Comparison of ENCODE assay signal across 8 cellular contexts in the genomic region with DNA sequence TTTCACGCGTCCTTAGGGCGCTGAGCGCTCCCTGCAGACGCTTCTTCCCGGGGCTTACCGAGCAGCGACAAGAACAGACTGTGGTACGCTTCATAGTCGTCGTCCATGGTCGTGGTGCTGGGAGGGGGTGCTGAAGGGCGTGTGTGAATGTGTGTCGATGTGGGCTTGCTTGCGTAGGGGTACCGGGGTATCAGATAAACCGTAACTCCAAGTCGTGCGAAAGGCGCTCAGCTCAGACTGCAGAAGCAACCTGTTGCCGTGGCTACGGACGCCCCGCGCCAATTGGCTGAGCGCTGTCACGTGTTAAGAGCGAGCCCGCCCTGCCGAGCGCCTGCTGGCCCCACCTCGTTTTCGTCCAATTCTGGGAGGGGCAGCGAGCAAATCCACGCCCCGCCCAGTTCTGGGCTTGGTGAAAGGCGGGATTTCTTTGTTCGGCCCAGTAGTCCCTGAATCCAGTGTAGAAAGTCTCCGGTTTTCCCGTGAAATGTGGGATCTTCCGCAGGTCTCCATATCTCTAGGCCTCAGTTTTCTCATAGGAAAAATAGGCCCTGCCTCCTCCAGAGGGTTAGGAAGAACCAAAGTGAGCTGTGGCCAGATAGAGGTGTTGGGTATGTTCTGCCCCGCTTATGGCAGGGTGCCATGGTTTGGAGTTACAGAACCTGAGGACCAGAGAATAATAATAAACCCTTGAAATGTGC. TPM values are rescaled to one million over a fixed set of nuclear protein-coding genes. Genes with fewer than 3 reads are reported as not detected.
DNase-seq lines count a peak whose midpoint lies in the region; ATAC-seq and TF ChIP-seq lines count a peak whose summit lies in the region.

A gene (minus strand): TSS at position 255 of the 698 bp plus-strand sequence. CDS start 148 bp downstream, at position 107.

- CTCF ChIA-PET in OCI-LY7 (lab: Charles Lee; ENCODE audit: unreplicated experiment) = no interaction called here

- H3K4me1 ChIP-seq in OCI-LY7 (ENCODE audit: insufficient read depth, low read length, poor library complexity, severe bottlenecking) (peaks cover 33% of the 10 kb centered on the region), esophagus squamous epithelium (peaks cover 11 to 21% (median 15%) of the 10 kb centered on the region in 3 donors)

- DNase-seq in C1 segment of cervical spinal cord (lab: John Stamatoyannopoulos, UW) = peak; percentile 60 to 92 (median 88)
- peak; percentile 70 for DNase-seq in OCI-LY7 (ENCODE audit: low spot score)
- peak; percentile 88 for DNase-seq in activated T-helper 1 cell treated with anti-CD3 and anti-CD28 coated beads, Interleukin-12 subunit alpha, Interleukin-12 subunit beta, Interleukin-2, Interleukin-4 antibody, amounts not matched to agents 30 ng/mL and 10 ng/mL and 1 ng/mL, durations not matched to agents 14 hours and 24 hours and 36 hours (ENCODE audit: low spot score)
- peak; percentile 49 for DNase-seq in esophagus squamous epithelium (lab: John Stamatoyannopoulos, UW)
- peak; percentile 92 for DNase-seq in myocyte (ENCODE audit: low read depth)
- DNase-seq in stimulated activated CD8-positive, alpha-beta memory T cell treated with anti-CD3 and anti-CD28 coated beads, Interleukin-4, amount 100 ng/mL, for 48 hours = peak; percentile 93

- intact Hi-C loops in OCI-LY7 (cut with micrococcal nuclease; ENCODE audit: unreplicated experiment) = no loop called here
- intact Hi-C loops in activated T-helper 1 cell treated with anti-CD3 and anti-CD28 coated beads, Interleukin-12 subunit alpha, Interleukin-12 subunit beta, Interleukin-2, Interleukin-4 antibody, amounts not matched to agents 30 ng/mL and 10 ng/mL and 1 ng/mL, durations not matched to agents 14 hours and 24 hours and 36 hours (cut with micrococcal nuclease) = loop anchor here (1.0 to 2.0 kb wide), 3 partner anchors 12 to 112 kb away; a partner anchor contains a TSS
- intact Hi-C loops in esophagus squamous epithelium (cut with DNase I) = no loop called here

- no peak for TF ChIP-seq POLR2A in esophagus squamous epithelium (IDR thresholded peaks at IDR 0.05)

- POLR2A ChIA-PET in OCI-LY7 (lab: Charles Lee) = interaction anchor here (6.8 kb wide), 1 partner anchor 12 kb away, joined by 54 read pairs; a partner anchor contains a TSS

- no peak within 1 kb of the TSS for H2AFZ ChIP-seq in OCI-LY7 (ENCODE audit: low read length)

- H3K4me1 Mint-ChIP-seq in activated T-helper 1 cell treated with anti-CD3 and anti-CD28 coated beads, Interleukin-12 subunit alpha, Interleukin-12 subunit beta, Interleukin-2, Interleukin-4 antibody, amounts not matched to agents 30 ng/mL and 10 ng/mL and 1 ng/mL, durations not matched to agents 14 hours and 24 hours and 36 hours (ENCODE audit: low read depth) = peaks cover 51% of the 10 kb centered on the region

- peaks cover 4% of the 10 kb centered on the region for H3K27me3 Mint-ChIP-seq in activated T-helper 1 cell treated with anti-CD3 and anti-CD28 coated beads, Interleukin-12 subunit alpha, Interleukin-12 subunit beta, Interleukin-2, Interleukin-4 antibody, amounts not matched to agents 30 ng/mL and 10 ng/mL and 1 ng/mL, durations not matched to agents 14 hours and 24 hours and 36 hours (ENCODE audit: insufficient read depth)

- peak within 1 kb of the TSS; percentile 16 for H3K27ac ChIP-seq in OCI-LY7 (ENCODE audit: low read depth, low read length, poor library complexity, severe bottlenecking)
- peak within 1 kb of the TSS; percentile 45 to 79 (median 70) for H3K27ac ChIP-seq in esophagus squamous epithelium

- no peaks in the 10 kb centered on the region for H3K9me2 ChIP-seq in OCI-LY7 (ENCODE audit: insufficient read depth, low read length)

- H4K20me1 ChIP-seq in OCI-LY7 (ENCODE audit: insufficient read depth, low read length) = no peaks in the 10 kb centered on the region

- peak within 1 kb of the TSS; percentile 56; the same call in 1 of the 2 replicates for H3K4me2 ChIP-seq in OCI-LY7 (ENCODE audit: low read length)

- ATAC-seq in GM19395 (IDR thresholded peaks at IDR 0.05; ENCODE audit: unreplicated experiment) (peak; percentile 90), HG03565 (IDR thresholded peaks at IDR 0.05; ENCODE audit: unreplicated experiment) (peak; percentile 82)

- H3K79me2 ChIP-seq in OCI-LY7 (ENCODE audit: insufficient read depth, low read depth, low read length) = no peaks in the 10 kb centered on the region

- TF ChIP-seq CTCF in OCI-LY7 (conservative IDR thresholded peaks at IDR 0.05; ENCODE audit: low read length) = no peak
- TF ChIP-seq CTCF in esophagus squamous epithelium (IDR thresholded peaks at IDR 0.05) = peak in 1 of 6 experiments; percentile 3

- H3K36me3 ChIP-seq in OCI-LY7 (ENCODE audit: insufficient read depth, low read length) (peaks cover 67% of the 10 kb centered on the region), esophagus squamous epithelium (peaks cover 14 to 40% (median 20%) of the 10 kb centered on the region in 3 donors)

- H3K9me3 ChIP-seq in OCI-LY7 (ENCODE audit: low read length) = peaks cover 7% of the 10 kb centered on the region; the same call in 1 of the 2 replicates
- no peaks in the 10 kb centered on the region for H3K9me3 ChIP-seq in esophagus squamous epithelium

- peak within 1 kb of the TSS; percentile 69 for H3K27ac Mint-ChIP-seq in activated T-helper 1 cell treated with anti-CD3 and anti-CD28 coated beads, Interleukin-12 subunit alpha, Interleukin-12 subunit beta, Interleukin-2, Interleukin-4 antibody, amounts not matched to agents 30 ng/mL and 10 ng/mL and 1 ng/mL, durations not matched to agents 14 hours and 24 hours and 36 hours

- H3K9me3 Mint-ChIP-seq in activated T-helper 1 cell treated with anti-CD3 and anti-CD28 coated beads, Interleukin-12 subunit alpha, Interleukin-12 subunit beta, Interleukin-2, Interleukin-4 antibody, amounts not matched to agents 30 ng/mL and 10 ng/mL and 1 ng/mL, durations not matched to agents 14 hours and 24 hours and 36 hours = no peaks in the 10 kb centered on the region

- no TSS peak for BruUV-seq in OCI-LY7 (replicated peaks; lab: Mats Ljungman, UMichigan)

- H3K4me3 Mint-ChIP-seq in activated T-helper 1 cell treated with anti-CD3 and anti-CD28 coated beads, Interleukin-12 subunit alpha, Interleukin-12 subunit beta, Interleukin-2, Interleukin-4 antibody, amounts not matched to agents 30 ng/mL and 10 ng/mL and 1 ng/mL, durations not matched to agents 14 hours and 24 hours and 36 hours = peak within 1 kb of the TSS; percentile 41

- no peaks in the 10 kb centered on the region for H3K27me3 ChIP-seq in esophagus squamous epithelium

- H3K4me3 ChIP-seq in OCI-LY7 (ENCODE audit: low read depth, low read length, poor library complexity, severe bottlenecking) (no peak within 1 kb of the TSS), esophagus squamous epithelium (peak within 1 kb of the TSS; percentile 31 to 74 (median 51))

- WGBS in esophagus squamous epithelium, 2 donors = 5 to 6% methylated on average over 12 to 27 of the region's 42 CpGs

- H3K36me3 Mint-ChIP-seq in activated T-helper 1 cell treated with anti-CD3 and anti-CD28 coated beads, Interleukin-12 subunit alpha, Interleukin-12 subunit beta, Interleukin-2, Interleukin-4 antibody, amounts not matched to agents 30 ng/mL and 10 ng/mL and 1 ng/mL, durations not matched to agents 14 hours and 24 hours and 36 hours (ENCODE audit: low read depth) = peaks cover 23% of the 10 kb centered on the region

RNA-seq across cellular contexts. Expression of the gene that starts here (rescaled TPM):
- total RNA-seq in OCI-LY7 (2014; rRNA removed; shearing (Covaris generic)) = 0.36 and 1.1 TPM in 2 replicates
- 2.5 and 2.6 TPM in 2 replicates for total RNA-seq in OCI-LY7 (2022)
- 0.32 and 0.34 TPM in 2 replicates for total RNA-seq in activated T-helper 1 cell treated with anti-CD3 and anti-CD28 coated beads, Interleukin-12 subunit alpha, Interleukin-12 subunit beta, Interleukin-2, Interleukin-4 antibody, amounts not matched to agents 30 ng/mL and 10 ng/mL and 1 ng/mL, durations not matched to agents 14 hours and 24 hours and 36 hours
- under 1 TPM in 1 of 4 donors, not detected in 3; under 0.01 TPM for total RNA-seq in esophagus squamous epithelium
- total RNA-seq in myocyte = 0.35 TPM in 1 of 2 replicates, not detected in the other
- polyA plus RNA-seq in myocyte (2012) = 0.10 TPM

Comparison
In these comparisons a context has a peak if more than half of its experiments do, and no peak if none do; other contexts are left out.
1. Peak in DNase-seq in activated T-helper 1 cell treated with anti-CD3 and anti-CD28 coated beads, Interleukin-12 subunit alpha, Interleukin-12 subunit beta, Interleukin-2, Interleukin-4 antibody, amounts not matched to agents 30 ng/mL and 10 ng/mL and 1 ng/mL, durations not matched to agents 14 hours and 24 hours and 36 hours; RNA of the gene not detected or under 1 TPM.
2. Peak in DNase-seq, H3K4me3 ChIP-seq and H3K27ac ChIP-seq in esophagus squamous epithelium; RNA of the gene not detected or under 1 TPM.
3. Peak in DNase-seq in myocyte; RNA of the gene not detected or under 1 TPM.